Comparison of ENCODE assay signal across 28 cellular contexts in genomic region chr11:115258216-115258615, GRCh38.
"Had no signal": no experiment of that assay in that cellular context is flagged by ENCODE, and none has a peak within 500 bp of the region (broad histone marks: within the 10 kb centered on the region; RNA-seq: fewer than 3 reads in every experiment).

No MANE protein-coding gene starts in this region.

- H3K4me3 Mint-ChIP-seq: activated CD4-positive, alpha-beta memory T cell treated with anti-CD3 and anti-CD28 coated beads, Interleukin-2, amount 10 ng/mL, durations not matched to agents 7 days and 5 days; activated CD4-positive, alpha-beta T cell treated with anti-CD3 and anti-CD28 coated beads, Interleukin-2, amount 10 ng/mL, durations not matched to agents 7 days and 5 days; activated naive CD4-positive, alpha-beta T cell treated with anti-CD3 and anti-CD28 coated beads, Interleukin-2, amount 50 U/mL, for 24 hours; activated naive CD8-positive, alpha-beta T cell treated with anti-CD3 and anti-CD28 coated beads, Interleukin-2, amount 50 U/mL, for 24 hours; activated T-cell treated with anti-CD3 and anti-CD28 coated beads, Interleukin-2, amount 50 U/mL, for 24 hours; dendritic cell treated with granulocyte-macrophage colony-stimulating factor and Interleukin-4, amounts not matched to agents 40 ng/mL and 50 ng/mL, for 4 days; neural crest cell had no signal

- H3K27me3 Mint-ChIP-seq: activated CD4-positive, alpha-beta T cell treated with anti-CD3 and anti-CD28 coated beads, Interleukin-2, amount 10 ng/mL, durations not matched to agents 7 days and 5 days; activated naive CD4-positive, alpha-beta T cell treated with anti-CD3 and anti-CD28 coated beads, Interleukin-2, amount 50 U/mL, for 24 hours; activated naive CD8-positive, alpha-beta T cell treated with anti-CD3 and anti-CD28 coated beads, Interleukin-2, amount 50 U/mL, for 24 hours; dendritic cell treated with granulocyte-macrophage colony-stimulating factor and Interleukin-4, amounts not matched to agents 40 ng/mL and 50 ng/mL, for 4 days had no signal

- H3K27me3 ChIP-seq: esophagus muscularis mucosa, foreskin keratinocyte, heart right ventricle, pancreas, transverse colon had no signal

- ATAC-seq: activated naive CD8-positive, alpha-beta T cell treated with anti-CD3 and anti-CD28 coated beads, Interleukin-2, amount 50 U/mL, for 24 hours; foreskin keratinocyte; heart right ventricle; pancreas; psoas muscle had no signal

- H3K36me3 ChIP-seq: esophagus muscularis mucosa, heart right ventricle, left ventricle myocardium inferior, pancreas, transverse colon had no signal

- H3K27ac ChIP-seq: esophagus muscularis mucosa, foreskin keratinocyte, heart right ventricle, left ventricle myocardium inferior, pancreas, psoas muscle, transverse colon had no signal

- H3K27ac Mint-ChIP-seq: activated CD4-positive, alpha-beta memory T cell treated with anti-CD3 and anti-CD28 coated beads, Interleukin-2, amount 10 ng/mL, durations not matched to agents 7 days and 5 days; activated CD4-positive, alpha-beta T cell treated with anti-CD3 and anti-CD28 coated beads, Interleukin-2, amount 10 ng/mL, durations not matched to agents 7 days and 5 days; activated naive CD4-positive, alpha-beta T cell treated with anti-CD3 and anti-CD28 coated beads, Interleukin-2, amount 50 U/mL, for 24 hours; activated naive CD8-positive, alpha-beta T cell treated with anti-CD3 and anti-CD28 coated beads, Interleukin-2, amount 50 U/mL, for 24 hours; activated T-cell treated with anti-CD3 and anti-CD28 coated beads, Interleukin-2, amount 50 U/mL, for 24 hours; dendritic cell treated with granulocyte-macrophage colony-stimulating factor and Interleukin-4, amounts not matched to agents 40 ng/mL and 50 ng/mL, for 4 days had no signal

- H3K9me3 Mint-ChIP-seq: activated CD4-positive, alpha-beta memory T cell treated with anti-CD3 and anti-CD28 coated beads, Interleukin-2, amount 10 ng/mL, durations not matched to agents 7 days and 5 days; activated CD4-positive, alpha-beta T cell treated with anti-CD3 and anti-CD28 coated beads, Interleukin-2, amount 10 ng/mL, durations not matched to agents 7 days and 5 days; activated naive CD4-positive, alpha-beta T cell treated with anti-CD3 and anti-CD28 coated beads, Interleukin-2, amount 50 U/mL, for 24 hours; activated naive CD8-positive, alpha-beta T cell treated with anti-CD3 and anti-CD28 coated beads, Interleukin-2, amount 50 U/mL, for 24 hours; activated T-cell treated with anti-CD3 and anti-CD28 coated beads, Interleukin-2, amount 50 U/mL, for 24 hours; dendritic cell treated with granulocyte-macrophage colony-stimulating factor and Interleukin-4, amounts not matched to agents 40 ng/mL and 50 ng/mL, for 4 days; neural crest cell had no signal

- FAIRE-seq: islet of Langerhans, pancreas had no signal

- H3K36me3 Mint-ChIP-seq: activated naive CD4-positive, alpha-beta T cell treated with anti-CD3 and anti-CD28 coated beads, Interleukin-2, amount 50 U/mL, for 24 hours had no signal

- H3K9me3 ChIP-seq: esophagus muscularis mucosa, heart right ventricle, left ventricle myocardium inferior, pancreas, psoas muscle, transverse colon had no signal

- H3K4me1 ChIP-seq: foreskin keratinocyte, heart right ventricle, left ventricle myocardium inferior, pancreas, psoas muscle had no signal

- H3K4me1 Mint-ChIP-seq: activated CD4-positive, alpha-beta T cell treated with anti-CD3 and anti-CD28 coated beads, Interleukin-2, amount 10 ng/mL, durations not matched to agents 7 days and 5 days; activated naive CD4-positive, alpha-beta T cell treated with anti-CD3 and anti-CD28 coated beads, Interleukin-2, amount 50 U/mL, for 24 hours had no signal

- DNase-seq: activated CD4-positive, alpha-beta memory T cell treated with anti-CD3 and anti-CD28 coated beads, Interleukin-2, amount 10 ng/mL, durations not matched to agents 7 days and 5 days; activated CD4-positive, alpha-beta T cell treated with anti-CD3 and anti-CD28 coated beads for 1 hour; activated CD4-positive, alpha-beta T cell treated with anti-CD3 and anti-CD28 coated beads, Interleukin-2, amount 10 ng/mL, durations not matched to agents 7 days and 5 days; activated CD8-positive, alpha-beta memory T cell treated with anti-CD3 and anti-CD28 coated beads, Interleukin-2, amount 50 U/mL, for 48 hours; activated gamma-delta T cell treated with Interleukin-2 at 50 U/mL for 16 hours; activated naive CD8-positive, alpha-beta T cell treated with anti-CD3 and anti-CD28 coated beads, Interleukin-2, amount 50 U/mL, for 24 hours; activated T-cell treated with anti-CD3 and anti-CD28 coated beads, Interleukin-2, amount 50 U/mL, for 24 hours; amygdala; caudate nucleus; foreskin keratinocyte; heart right ventricle; left ventricle myocardium inferior; nucleus accumbens; pancreas; psoas muscle; stimulated activated CD4-positive, alpha-beta T cell treated with anti-CD3 and anti-CD28 coated beads, Interleukin-1b, Interleukin-23, amount 100 ng/mL, for 48 hours; stimulated activated CD4-positive, alpha-beta T cell treated with anti-CD3 and anti-CD28 coated beads, Interleukin-4, amount 100 ng/mL, for 4 hours; stimulated activated CD8-positive, alpha-beta memory T cell treated with anti-CD3 and anti-CD28 coated beads, Interleukin-4, amount 100 ng/mL, for 48 hours; stimulated activated naive CD4-positive, alpha-beta T cell treated with Interleukin-2 at 50 U/mL for 16 hours; T-helper 2 cell; transverse colon had no signal

- H3K4me2 ChIP-seq: smooth muscle cell had no signal

- H3K4me3 ChIP-seq: esophagus muscularis mucosa, heart right ventricle, left ventricle myocardium inferior, lung, pancreas, psoas muscle, smooth muscle cell, transverse colon had no signal
